1 cellular context compared by ENCODE assay signal in genomic region chr17:3794890-3795757, GRCh38.
A peak's percentile ranks its signal among the peaks of the same experiment; 100 is the strongest.
TF ChIP-seq lines count a peak whose summit lies in the region.

No MANE protein-coding gene starts in this region.

TF ChIP-seq in HepG2, 621 proteins besides CTCF, POLR2A, EP300 and RAD21 (continued from another document):
- TF ChIP-seq GATAD1 (CRISPR knock-in tag; IDR thresholded peaks at IDR 0.05) (0 out of 2 replicates have a peak, but pooled peaks have one; percentile 27), ZGPAT (CRISPR knock-in tag; IDR thresholded peaks at IDR 0.05) (peak; percentile 68), ZNF292 (CRISPR knock-in tag; IDR thresholded peaks at IDR 0.05; ENCODE audit: borderline replicate concordance, low read depth) (peak; percentile 60), ATF7-NPFF (CRISPR knock-in tag; IDR thresholded peaks at IDR 0.05; ENCODE audit: low read depth) (no peak), NPAS2 (CRISPR knock-in tag; IDR thresholded peaks at IDR 0.05; ENCODE audit: borderline replicate concordance) (no peak), CBX1 (IDR thresholded peaks at IDR 0.05; ENCODE audit: low read depth) (peak; percentile 42)
